ENCODE assay signal across 13 cellular contexts in genomic region chr13:45292176-45292575, GRCh38. TPM values are rescaled to one million over a fixed set of nuclear protein-coding genes. Genes with fewer than 3 reads are reported as not detected.
DNase-seq lines count a peak whose midpoint lies in the region; ATAC-seq and TF ChIP-seq lines count a peak whose summit lies in the region.
"Had no signal": no experiment of that assay in that cellular context is flagged by ENCODE, and none has a peak within 500 bp of the region (broad histone marks: within the 10 kb centered on the region; RNA-seq: fewer than 3 reads in every experiment).

No MANE protein-coding gene starts in this region.

- CTCF ChIA-PET in Panc1 (lab: Charles Lee): no interaction called here

- H3K36me3 ChIP-seq in Panc1 (ENCODE audit: control insufficient read depth, insufficient read depth, low read length): no peaks in the 10 kb centered on the region
- H3K36me3 ChIP-seq: SJCRH30 had no signal

- intact Hi-C loops in Panc1 (cut with micrococcal nuclease; ENCODE audit: unreplicated experiment): no loop called here

- H3K27me3 ChIP-seq in Panc1 (ENCODE audit: control insufficient read depth, insufficient read depth, low read length): no peaks in the 10 kb centered on the region
- H3K27me3 ChIP-seq: SJCRH30 had no signal

- ATAC-seq in Panc1: peak; percentile 71
- ATAC-seq in GM21737 (IDR thresholded peaks at IDR 0.05; ENCODE audit: unreplicated experiment): no peak
- no peak for ATAC-seq in GM21447 (IDR thresholded peaks at IDR 0.05; ENCODE audit: unreplicated experiment)

- POLR2A ChIA-PET in Panc1 (lab: Charles Lee): no interaction called here

- H3K9me3 ChIP-seq in Panc1 (ENCODE audit: control insufficient read depth, insufficient read depth, low read depth, low read length): no peaks in the 10 kb centered on the region
- H3K9me3 ChIP-seq: SJCRH30 had no signal

- H3K4me3 ChIP-seq in AG10803 (ENCODE audit: low read length) (no peak overlapping the region), Panc1 (ENCODE audit: low read depth in 2 of 2, low read length in 2 of 2) (no peak overlapping the region), epithelial cell of esophagus (ENCODE audit: low read length) (no peak overlapping the region)
- H3K4me3 ChIP-seq: SJCRH30 had no signal

- TF ChIP-seq CTCF in AG10803 (conservative IDR thresholded peaks at IDR 0.05; ENCODE audit: low read length) (no peak), Panc1 (IDR thresholded peaks at IDR 0.05) (no peak), epithelial cell of esophagus (IDR thresholded peaks at IDR 0.05; ENCODE audit: insufficient read depth, low read depth, low read length, missing control alignments) (no peak)

- in situ Hi-C loops in Panc1 (cut with HindIII; ENCODE audit: low pct_unique_long_range_greater_than_20kb, low sequenced_read_pairs): no loop called here

- no peak overlapping the region for H3K27ac ChIP-seq in Panc1 (ENCODE audit: low read length)
- H3K27ac ChIP-seq: parathyroid adenoma, SJCRH30 had no signal

- no TSS peak for BruUV-seq in Panc1 (replicated peaks; lab: Mats Ljungman, UMichigan)

- H3K4me1 ChIP-seq in Panc1 (ENCODE audit: control insufficient read depth, insufficient read depth, low read length): no peaks in the 10 kb centered on the region
- H3K4me1 ChIP-seq: parathyroid adenoma had no signal

- peak; percentile 35 for DNase-seq in AG10803 (ENCODE audit: low read depth)
- DNase-seq in HPDE6-E6E7 (ENCODE audit: extremely low spot score): peak; percentile 4
- DNase-seq in Panc1 (ENCODE audit: low read depth, low spot score): no peak
- DNase-seq in epithelial cell of esophagus (ENCODE audit: low read depth): peak; percentile 79
- no peak for DNase-seq in NCI-H1105 treated with DMSO at 0.1 percent for 48 hours (lab: John Stamatoyannopoulos, UW)
- no peak for DNase-seq in NCI-H187 (lab: John Stamatoyannopoulos, UW)
- DNase-seq: activated naive CD4-positive, alpha-beta T cell; kidney glomerular epithelial cell; NCI-H1417 treated with DMSO at 0.1 percent for 48 hours; SJCRH30 had no signal

RNA-seq across cellular contexts. Expression of gene TPT1, which starts 48.8 kb away (rescaled TPM):
- total RNA-seq in Panc1 (2021; ENCODE audit: unreplicated experiment): 939 TPM
- polyA plus RNA-seq in Panc1 (2012; ENCODE audit: insufficient read length): 1,185 TPM

Comparison
In these comparisons a context has a peak if more than half of its experiments do, and no peak if none do; other contexts are left out.
1. DNase-seq: peak in AG10803 (single experiment), HPDE6-E6E7 (single experiment) and epithelial cell of esophagus (single experiment); none in Panc1 (single experiment), NCI-H1105 treated with DMSO at 0.1 percent for 48 hours (single experiment) and NCI-H187 (0 of 2).